ENCODE assay signal across 9 cellular contexts in genomic region chr16:57591086-57591869, GRCh38. TPM values are rescaled to one million over a fixed set of nuclear protein-coding genes. Genes with fewer than 3 reads are reported as not detected.
A peak's percentile ranks its signal among the peaks of the same experiment; 100 is the strongest.
DNase-seq lines count a peak whose midpoint lies in the region; ATAC-seq, FAIRE-seq and TF ChIP-seq lines count a peak whose summit lies in the region.
"Had no signal": no experiment of that assay in that cellular context is flagged by ENCODE, and none has a peak within 500 bp of the region (broad histone marks: within the 10 kb centered on the region; RNA-seq: fewer than 3 reads in every experiment).

No MANE protein-coding gene starts in this region.

- no peak for TF ChIP-seq EP300 in gastroesophageal sphincter (IDR thresholded peaks at IDR 0.05)

- DNase-seq in ELR (ENCODE audit: low read depth) (peak; percentile 94), KG1 (lab: John Stamatoyannopoulos, UW) (peak; percentile 39), RWPE1 (ENCODE audit: low spot score) (peak; percentile 92), pancreas (peak; percentile 59 to 84 (median 78))
- DNase-seq in activated naive CD4-positive, alpha-beta T cell treated with Interleukin-2 at 50 U/mL for 16 hours, result peak; percentile 79

- TF ChIP-seq CTCF in RWPE1 (conservative IDR thresholded peaks at IDR 0.05; ENCODE audit: low read depth), result peak; percentile 73
- TF ChIP-seq CTCF in gastroesophageal sphincter (IDR thresholded peaks at IDR 0.05), result peak; percentile 42 to 85 (median 76)
- TF ChIP-seq CTCF in pancreas (IDR thresholded peaks at IDR 0.05), result peak; percentile 71 to 92 (median 83)

- H3K4me1 ChIP-seq in gastroesophageal sphincter (peaks cover 0 to 7% (median 5%) of the 10 kb centered on the region in 3 donors), pancreas (no peaks in the 10 kb centered on the region)

- H3K36me3 ChIP-seq in gastroesophageal sphincter, result no peaks in the 10 kb centered on the region
- H3K36me3 ChIP-seq in pancreas, result no peaks in the 10 kb centered on the region

- intact Hi-C loops in pancreas (cut with DNase I), result loop anchor here (5.0 to 10.0 kb wide), 3 partner anchors 54 to 131 kb away; no protein-coding TSS in a partner anchor

- H3K4me3 ChIP-seq in gastroesophageal sphincter (no peak overlapping the region), pancreas (no peak overlapping the region)

- ATAC-seq in GM21717 (IDR thresholded peaks at IDR 0.05; ENCODE audit: unreplicated experiment), result peak; percentile 79
- ATAC-seq in gastroesophageal sphincter, result peak; percentile 80
- peak; percentile 95 to 98 (median 96) for ATAC-seq in pancreas
- no peak for ATAC-seq in HG03097 (IDR thresholded peaks at IDR 0.05; ENCODE audit: low FRiP score, unreplicated experiment)

- WGBS in gastroesophageal sphincter (ENCODE audit: low coverage in 1 of 2), 2 donors, result 28 to 39% methylated on average over 3 to 5 of the region's 9 CpGs
- 16 to 17% methylated on average over 9 of the region's 9 CpGs for WGBS in pancreas, 2 donors

- peaks cover 0 to 12% (median 0%) of the 10 kb centered on the region in 3 donors for H3K9me3 ChIP-seq in gastroesophageal sphincter
- no peaks in the 10 kb centered on the region for H3K9me3 ChIP-seq in pancreas

- FAIRE-seq in pancreas (lab: Jason Lieb, UNC), result no peak
- FAIRE-seq: islet of Langerhans had no signal

- CTCF ChIA-PET in RWPE1 (lab: Yijun Ruan, JAX), result interaction anchor here (0.6 to 2.0 kb wide), 16 partner anchors 9 to 145 kb away, joined by 3 to 12 read pairs (median 4); partner anchors contain the start of gene ADGRG1

- POLR2A ChIA-PET in RWPE1 (lab: Yijun Ruan, JAX; ENCODE audit: low non-redundant PET), result interaction anchor here (0.6 kb wide), 1 partner anchor 64 kb away, joined by 3 read pairs; no protein-coding TSS in a partner anchor

- H3K27ac ChIP-seq in RWPE1 (peak overlapping the region; percentile 80), gastroesophageal sphincter (no peak overlapping the region), pancreas (no peak overlapping the region)

- TF ChIP-seq POLR2A in gastroesophageal sphincter (IDR thresholded peaks at IDR 0.05), result no peak

- peaks cover 48% of the 10 kb centered on the region for H3K27me3 ChIP-seq in gastroesophageal sphincter
- no peaks in the 10 kb centered on the region for H3K27me3 ChIP-seq in pancreas

RNA-seq across cellular contexts. Expression of gene ADGRG1, which starts 37.2 kb away (rescaled TPM):
- total RNA-seq in gastroesophageal sphincter (10 to 100 TPM in 2 of 4 donors, 1 to 10 TPM in 2; 7.0 to 20.1 (median 12.6) TPM), pancreas (100 to 1,000 TPM in 1 of 6 donors, 10 to 100 TPM in 5; 51.3 to 102 (median 94.0) TPM)
- polyA plus RNA-seq in pancreas, result 10 to 100 TPM; 36.4 to 47.6 TPM

RNA-seq across cellular contexts. Expression of gene ADGRG5, which starts 48.8 kb away (rescaled TPM):
- total RNA-seq in gastroesophageal sphincter (under 1 TPM in 1 of 4 donors, not detected in 3; 0.40 TPM), pancreas (under 1 TPM; 0.09 to 0.66 (median 0.23) TPM)
- under 1 TPM; 0.19 to 0.38 TPM for polyA plus RNA-seq in pancreas

RNA-seq across cellular contexts. Expression of gene CCDC102A, which starts 54.9 kb away (rescaled TPM):
- total RNA-seq in gastroesophageal sphincter, result 10 to 100 TPM; 24.4 to 56.6 (median 35.7) TPM
- 1 to 10 TPM; 2.2 to 5.8 (median 2.9) TPM for total RNA-seq in pancreas
- 1 to 10 TPM; 2.8 to 3.5 TPM for polyA plus RNA-seq in pancreas

Comparison
In these comparisons a context has a peak if more than half of its experiments do, and no peak if none do; other contexts are left out.
1. DNase-seq: peak in every context shown above with its lines; median percentile 94 in ELR; 92 in RWPE1; 79 in activated naive CD4-positive, alpha-beta T cell treated with Interleukin-2 at 50 U/mL for 16 hours; 78 in pancreas; 39 in KG1.